8 cellular contexts compared by ENCODE assay signal in the genomic region with DNA sequence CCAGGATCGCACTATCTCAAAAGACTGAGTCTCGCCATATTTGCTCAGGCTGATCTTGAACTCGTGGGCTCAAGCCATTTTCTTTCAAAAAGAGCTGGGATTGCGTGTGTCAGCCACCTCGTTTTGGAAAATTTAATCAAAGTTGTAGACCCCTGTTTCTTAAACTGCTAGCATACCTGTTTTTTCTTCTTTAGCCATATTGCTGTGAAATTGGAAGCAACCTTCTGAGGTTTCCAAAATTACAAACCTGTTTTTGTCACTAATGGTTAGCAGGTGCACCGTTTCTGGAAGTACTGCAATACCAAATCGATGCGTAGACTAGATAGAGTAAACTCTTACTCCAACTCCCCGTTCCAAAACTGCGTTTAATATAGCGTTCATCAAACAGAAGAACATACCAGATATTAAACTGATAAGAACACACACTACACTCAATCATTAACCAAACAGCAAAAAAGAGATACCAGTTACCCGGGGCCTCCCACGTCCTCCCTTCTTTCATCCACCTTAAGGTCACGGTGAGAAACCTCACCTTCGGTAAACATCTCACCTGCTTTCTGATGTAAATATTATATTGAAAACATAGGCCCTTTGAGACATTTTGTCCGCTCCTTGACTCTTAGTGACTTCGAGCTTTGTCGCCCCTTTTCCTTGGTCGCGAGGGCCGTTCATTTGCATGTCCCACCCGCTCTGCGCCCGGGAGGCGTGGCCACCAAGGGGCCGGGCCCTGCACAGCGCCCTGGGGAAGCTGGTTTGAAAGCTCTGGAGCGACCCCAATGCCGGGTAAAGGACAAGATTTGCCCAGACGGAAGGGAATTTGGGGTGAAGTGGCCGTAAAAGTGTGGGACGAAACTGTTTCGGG. TPM values are rescaled to one million over a fixed set of nuclear protein-coding genes. Genes with fewer than 3 reads are reported as not detected.
A peak's percentile ranks its signal among the peaks of the same experiment; 100 is the strongest.
DNase-seq lines count a peak whose midpoint lies in the region; ATAC-seq lines count a peak whose summit lies in the region.

A gene (minus strand): TSS at position 462 of the 862 bp plus-strand sequence.

- no peak within 1 kb of the TSS for H3K27ac ChIP-seq in SJCRH30

- no peaks in the 10 kb centered on the region for H3K4me1 ChIP-seq in SJCRH30

- no peaks in the 10 kb centered on the region for H3K27me3 ChIP-seq in SJCRH30

- H3K36me3 Mint-ChIP-seq in T-helper 17 cell (ENCODE audit: low read depth): peaks cover 2% of the 10 kb centered on the region

- H3K4me3 ChIP-seq in GM08714 (ENCODE audit: low read length): peak within 1 kb of the TSS; percentile 55; the same call in 1 of the 2 replicates
- no peak within 1 kb of the TSS for H3K4me3 ChIP-seq in SJCRH30

- H3K4me3 Mint-ChIP-seq in T-helper 17 cell: peak within 1 kb of the TSS; percentile 98

- H3K27ac Mint-ChIP-seq in T-helper 17 cell: peak within 1 kb of the TSS; percentile 99

- H3K4me1 Mint-ChIP-seq in T-helper 17 cell: peaks cover 17% of the 10 kb centered on the region

- no peaks in the 10 kb centered on the region for H3K36me3 ChIP-seq in SJCRH30

- ATAC-seq in HG02588 (IDR thresholded peaks at IDR 0.05; ENCODE audit: unreplicated experiment) (peak; percentile 74), T-helper 17 cell (peak; percentile 85)

- no peaks in the 10 kb centered on the region for H3K27me3 Mint-ChIP-seq in T-helper 17 cell

- H3K9me3 ChIP-seq in T-helper 17 cell (ENCODE audit: control insufficient read depth, low read length, poor library complexity, severe bottlenecking): no peaks in the 10 kb centered on the region
- H3K9me3 ChIP-seq in SJCRH30 (replicated peaks): no peaks in the 10 kb centered on the region

- DNase-seq in NCI-H1092 (lab: John Stamatoyannopoulos, UW) (peak; percentile 69), T-helper 17 cell (peak; percentile 57 to 73 (median 67)), anterior cingulate cortex (lab: John Stamatoyannopoulos, UW) (peak in 57 of 58 donors; percentile 15 to 83 (median 62)), hippocampal formation (lab: John Stamatoyannopoulos, UW) (peak; percentile 72 to 73), renal cortical epithelial cell (ENCODE audit: low read depth) (peak; percentile 93), SJCRH30 (no peak)

RNA-seq across cellular contexts. Expression of the gene that starts here (rescaled TPM):
- total RNA-seq in T-helper 17 cell: 10 to 100 TPM in 1 of 2 donors, 1 to 10 TPM in 1; 8.3 to 16.2 TPM
- not detected in 2 replicates for total RNA-seq in renal cortical epithelial cell
- not detected in 2 replicates for total RNA-seq in SJCRH30 (2014; rRNA removed; shearing (Covaris generic))

Comparison
In these comparisons a context has a peak if more than half of its experiments do, and no peak if none do; other contexts are left out.
1. Peak in DNase-seq in renal cortical epithelial cell; RNA of the gene not detected or under 1 TPM.
2. DNase-seq: peak in NCI-H1092 (single experiment), T-helper 17 cell (3 of 3), anterior cingulate cortex (57 of 58) and hippocampal formation (2 of 2); none in SJCRH30 (0 of 2).